ENCODE assay signal across 1 cellular context in genomic region chr14:54490448-54490805, GRCh38.
TF ChIP-seq lines count a peak whose summit lies in the region.

No MANE protein-coding gene starts in this region.

TF ChIP-seq in K562, 482 proteins besides CTCF, POLR2A, EP300 and RAD21:
- no peak for TF ChIP-seq FOXO4 (CRISPR knock-in tag; IDR thresholded peaks at IDR 0.05)
- TF ChIP-seq ZNF212 (CRISPR knock-in tag; IDR thresholded peaks at IDR 0.05) = no peak
- TF ChIP-seq MEF2D (tag; conservative IDR thresholded peaks at IDR 0.05; ENCODE audit: low read depth) = no peak
- no peak for TF ChIP-seq HMGXB4 (CRISPR knock-in tag; IDR thresholded peaks at IDR 0.05)
- TF ChIP-seq ZNF282 (CRISPR knock-in tag; IDR thresholded peaks at IDR 0.05) = no peak
- no peak for TF ChIP-seq ZNF740 (CRISPR knock-in tag; IDR thresholded peaks at IDR 0.05)
- no peak for TF ChIP-seq ZNF740 (tag; IDR thresholded peaks at IDR 0.05)
- no peak for TF ChIP-seq TARDBP (IDR thresholded peaks at IDR 0.05)
- no peak for TF ChIP-seq CBX8 (IDR thresholded peaks at IDR 0.05; ENCODE audit: borderline replicate concordance, extremely low read depth, low read depth, low read length, poor library complexity, severe bottlenecking)
